1 cellular context compared by ENCODE assay signal in genomic region chr20:62571667-62572344, GRCh38.
TF ChIP-seq lines count a peak whose summit lies in the region.

No MANE protein-coding gene starts in this region.

TF ChIP-seq in WTC11, 78 proteins besides CTCF, POLR2A, EP300 and RAD21 (continued from another document):
- TF ChIP-seq, protein P1, sequence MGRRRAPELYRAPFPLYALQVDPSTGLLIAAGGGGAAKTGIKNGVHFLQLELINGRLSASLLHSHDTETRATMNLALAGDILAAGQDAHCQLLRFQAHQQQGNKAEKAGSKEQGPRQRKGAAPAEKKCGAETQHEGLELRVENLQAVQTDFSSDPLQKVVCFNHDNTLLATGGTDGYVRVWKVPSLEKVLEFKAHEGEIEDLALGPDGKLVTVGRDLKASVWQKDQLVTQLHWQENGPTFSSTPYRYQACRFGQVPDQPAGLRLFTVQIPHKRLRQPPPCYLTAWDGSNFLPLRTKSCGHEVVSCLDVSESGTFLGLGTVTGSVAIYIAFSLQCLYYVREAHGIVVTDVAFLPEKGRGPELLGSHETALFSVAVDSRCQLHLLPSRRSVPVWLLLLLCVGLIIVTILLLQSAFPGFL (CRISPR knock-in tag; IDR thresholded peaks at IDR 0.05; ENCODE audit: borderline replicate concordance) = no peak
- no peak for TF ChIP-seq SMAD3 (CRISPR knock-in tag; IDR thresholded peaks at IDR 0.05; ENCODE audit: borderline replicate concordance)
- TF ChIP-seq RELA (CRISPR knock-in tag; IDR thresholded peaks at IDR 0.05; ENCODE audit: borderline replicate concordance) = no peak
